ENCODE assay signal across 12 cellular contexts in the genomic region with DNA sequence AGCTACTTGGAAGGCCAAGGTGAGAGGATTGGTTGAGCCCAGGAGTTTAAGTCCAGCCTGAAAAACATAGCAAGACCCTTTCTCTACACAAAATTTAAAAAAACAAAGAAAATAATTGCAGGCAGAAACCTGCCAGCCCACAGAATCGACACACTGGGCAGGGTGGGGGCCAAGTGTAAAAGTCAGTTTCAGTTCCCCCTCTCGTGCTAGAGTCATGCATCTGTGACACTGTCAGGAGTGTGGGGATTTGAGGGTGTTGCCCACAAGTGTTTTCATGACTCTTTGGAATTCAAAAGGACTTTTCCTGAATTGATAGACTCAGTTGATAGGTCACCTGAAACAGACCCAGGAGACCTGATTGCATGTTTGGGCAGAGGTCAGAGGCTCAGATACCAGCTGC. TPM values are rescaled to one million over a fixed set of nuclear protein-coding genes. Genes with fewer than 3 reads are reported as not detected.
A peak's percentile ranks its signal among the peaks of the same experiment; 100 is the strongest.
DNase-seq lines count a peak whose midpoint lies in the region; ATAC-seq, FAIRE-seq and TF ChIP-seq lines count a peak whose summit lies in the region.
"Had no signal": no experiment of that assay in that cellular context is flagged by ENCODE, and none has a peak within 500 bp of the region (broad histone marks: within the 10 kb centered on the region; RNA-seq: fewer than 3 reads in every experiment).

No MANE protein-coding gene starts in this region.

- H3K9me3 ChIP-seq in CD4-positive, alpha-beta T cell (ENCODE audit: control insufficient read depth, low read length) = no peaks in the 10 kb centered on the region
- no peaks in the 10 kb centered on the region for H3K9me3 ChIP-seq in T-helper 17 cell (ENCODE audit: control insufficient read depth, low read length, poor library complexity, severe bottlenecking)
- H3K9me3 ChIP-seq: ascending aorta had no signal

- no peak for DNase-seq in CD4-positive, alpha-beta T cell
- DNase-seq in GM12892 (ENCODE audit: insufficient read length) (peak; percentile 33), T-helper 17 cell (no peak), mesenteric fat pad (ENCODE audit: low spot score) (peak; percentile 39), SIG-M5 (lab: John Stamatoyannopoulos, UW) (no peak), activated gamma-delta T cell treated with Interleukin-2 at 50 U/mL for 16 hours (no peak)
- no peak for DNase-seq in stimulated activated CD4-positive, alpha-beta T cell treated with anti-CD3 and anti-CD28 coated beads, Interleukin-1b, Interleukin-23, amount 100 ng/mL, for 48 hours
- DNase-seq: Karpas-422, NCI-H2107, T-helper 1 cell had no signal

- no peak overlapping the region for H3K4me3 Mint-ChIP-seq in CD4-positive, alpha-beta T cell
- H3K4me3 Mint-ChIP-seq in T-helper 17 cell = no peak overlapping the region

- TF ChIP-seq POLR2A in GM12892 (IDR thresholded peaks at IDR 0.05; ENCODE audit: low read depth, low read length) = no peak

- no peaks in the 10 kb centered on the region for H3K27me3 ChIP-seq in CD4-positive, alpha-beta T cell (ENCODE audit: control insufficient read depth, insufficient read depth, low read length)
- H3K27me3 ChIP-seq: ascending aorta had no signal

- no peak for ATAC-seq in CD4-positive, alpha-beta T cell (ENCODE audit: poor library complexity)
- ATAC-seq in T-helper 17 cell = peak; percentile 48

- H3K4me1 Mint-ChIP-seq in CD4-positive, alpha-beta T cell (ENCODE audit: low read depth) = peaks cover 10% of the 10 kb centered on the region
- peaks cover 12% of the 10 kb centered on the region for H3K4me1 Mint-ChIP-seq in T-helper 17 cell

- CTCF ChIA-PET in CD4-positive, alpha-beta T cell (lab: Charles Lee) = no interaction called here

- POLR2A ChIA-PET in CD4-positive, alpha-beta T cell (lab: Charles Lee) = interaction anchor here (0.9 kb wide), 1 partner anchor 37 kb away, joined by 3 read pairs; no protein-coding TSS in a partner anchor

- TF ChIP-seq CTCF in CD4-positive, alpha-beta T cell (IDR thresholded peaks at IDR 0.05) = no peak

- no peaks in the 10 kb centered on the region for H3K27me3 Mint-ChIP-seq in CD4-positive, alpha-beta T cell
- H3K27me3 Mint-ChIP-seq in T-helper 17 cell = no peaks in the 10 kb centered on the region

- H3K27ac Mint-ChIP-seq in CD4-positive, alpha-beta T cell = peak overlapping the region; percentile 53
- H3K27ac Mint-ChIP-seq in T-helper 17 cell = peak overlapping the region; percentile 4

- no peaks in the 10 kb centered on the region for H3K9me3 Mint-ChIP-seq in CD4-positive, alpha-beta T cell

- FAIRE-seq in GM12892 (lab: Jason Lieb, UNC) = peak; percentile 9

- intact Hi-C loops in CD4-positive, alpha-beta T cell (cut with DNase I, micrococcal nuclease) = no loop called here

- H3K36me3 Mint-ChIP-seq in CD4-positive, alpha-beta T cell (ENCODE audit: low read depth) = peaks cover 95% of the 10 kb centered on the region
- peaks cover 9% of the 10 kb centered on the region for H3K36me3 Mint-ChIP-seq in T-helper 17 cell (ENCODE audit: low read depth)

- no peak overlapping the region for H3K27ac ChIP-seq in CD4-positive, alpha-beta T cell (ENCODE audit: low read depth, low read length)
- H3K27ac ChIP-seq: ascending aorta, C4-2B had no signal

RNA-seq across cellular contexts. Expression of a gene that starts 47.6 kb away (rescaled TPM):
- 100 to 1,000 TPM; 256 to 268 TPM for total RNA-seq in CD4-positive, alpha-beta T cell
- 44.9 TPM for polyA plus RNA-seq in GM12892 (2012; ENCODE audit: missing spikeins)
- 100 to 1,000 TPM; 193 to 241 TPM for total RNA-seq in T-helper 17 cell
- total RNA-seq in mesenteric fat pad = 185 TPM

Comparison
In these comparisons a context has a peak if more than half of its experiments do, and no peak if none do; other contexts are left out.
1. DNase-seq: peak in GM12892 (single experiment) and mesenteric fat pad (single experiment); none in CD4-positive, alpha-beta T cell (0 of 10), T-helper 17 cell (0 of 3), SIG-M5 (single experiment), activated gamma-delta T cell treated with Interleukin-2 at 50 U/mL for 16 hours (single experiment) and stimulated activated CD4-positive, alpha-beta T cell treated with anti-CD3 and anti-CD28 coated beads, Interleukin-1b, Interleukin-23, amount 100 ng/mL, for 48 hours (single experiment).